Comparison of ENCODE assay signal across 10 cellular contexts in the genomic region with DNA sequence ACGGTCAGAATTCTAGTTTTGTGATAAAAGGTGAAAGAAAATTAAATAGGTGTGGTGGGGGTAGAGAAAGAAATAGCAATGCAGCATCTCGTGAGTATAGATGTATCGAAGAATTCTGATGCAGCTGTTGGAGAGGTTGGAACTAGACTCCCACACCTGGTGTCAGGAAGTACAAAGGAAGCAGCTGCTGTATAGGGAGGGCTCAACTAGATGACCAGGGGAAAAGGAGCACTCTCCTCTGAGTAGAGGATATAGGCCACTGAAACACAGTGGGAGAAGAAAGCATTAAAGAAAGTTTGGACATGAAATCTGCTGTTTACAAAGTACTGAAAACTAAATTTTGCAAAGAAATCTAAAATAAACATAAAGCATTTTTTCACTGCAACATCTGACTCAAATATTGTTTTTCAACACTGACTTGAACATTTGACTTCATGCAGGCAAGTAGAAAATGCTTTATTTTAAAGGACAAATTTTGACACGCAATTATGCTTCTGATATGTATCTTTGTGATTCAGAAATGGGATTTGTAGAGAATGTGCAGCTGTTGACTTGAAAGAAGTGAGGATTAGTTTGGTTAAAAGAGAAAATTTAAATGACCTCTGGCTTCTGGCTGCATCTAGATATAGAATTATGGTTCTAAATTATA.
DNase-seq lines count a peak whose midpoint lies in the region; ATAC-seq, FAIRE-seq and TF ChIP-seq lines count a peak whose summit lies in the region.
"Had no signal": no experiment of that assay in that cellular context is flagged by ENCODE, and none has a peak within 500 bp of the region (broad histone marks: within the 10 kb centered on the region; RNA-seq: fewer than 3 reads in every experiment).

No MANE protein-coding gene starts in this region.

- H3K9me3 Mint-ChIP-seq in activated T-helper 2 cell treated with anti-CD3 and anti-CD28 coated beads, Interferon-gamma antibody, Interleukin-2, Interleukin-4, amounts not matched to agents 10 μg/mL and 5 μg/mL and 100 μg/mL, durations not matched to agents 14 hours and 24 hours and 36 hours: no peaks in the 10 kb centered on the region

- H3K4me1 Mint-ChIP-seq in activated T-helper 2 cell treated with anti-CD3 and anti-CD28 coated beads, Interferon-gamma antibody, Interleukin-2, Interleukin-4, amounts not matched to agents 10 μg/mL and 5 μg/mL and 100 μg/mL, durations not matched to agents 14 hours and 24 hours and 36 hours (ENCODE audit: low read depth): peaks cover 2% of the 10 kb centered on the region

- peak; percentile 28 for ATAC-seq in GM19467 (IDR thresholded peaks at IDR 0.05; ENCODE audit: unreplicated experiment)
- peak; percentile 3 for ATAC-seq in HG03095 (IDR thresholded peaks at IDR 0.05; ENCODE audit: unreplicated experiment)

- no peaks in the 10 kb centered on the region for H3K36me3 Mint-ChIP-seq in activated T-helper 2 cell treated with anti-CD3 and anti-CD28 coated beads, Interferon-gamma antibody, Interleukin-2, Interleukin-4, amounts not matched to agents 10 μg/mL and 5 μg/mL and 100 μg/mL, durations not matched to agents 14 hours and 24 hours and 36 hours (ENCODE audit: low read depth)

- H3K27ac Mint-ChIP-seq in activated T-helper 2 cell treated with anti-CD3 and anti-CD28 coated beads, Interferon-gamma antibody, Interleukin-2, Interleukin-4, amounts not matched to agents 10 μg/mL and 5 μg/mL and 100 μg/mL, durations not matched to agents 14 hours and 24 hours and 36 hours: no peak overlapping the region

- no peak for TF ChIP-seq CTCF in D721Med (IDR thresholded peaks at IDR 0.05; ENCODE audit: insufficient read depth, missing control alignments)

- FAIRE-seq in D721Med (lab: Jason Lieb, UNC): no peak

- no peaks in the 10 kb centered on the region for H3K27me3 Mint-ChIP-seq in activated T-helper 2 cell treated with anti-CD3 and anti-CD28 coated beads, Interferon-gamma antibody, Interleukin-2, Interleukin-4, amounts not matched to agents 10 μg/mL and 5 μg/mL and 100 μg/mL, durations not matched to agents 14 hours and 24 hours and 36 hours (ENCODE audit: low read depth)

- no peak overlapping the region for H3K4me3 Mint-ChIP-seq in activated T-helper 2 cell treated with anti-CD3 and anti-CD28 coated beads, Interferon-gamma antibody, Interleukin-2, Interleukin-4, amounts not matched to agents 10 μg/mL and 5 μg/mL and 100 μg/mL, durations not matched to agents 14 hours and 24 hours and 36 hours (ENCODE audit: low read depth)

- H3K4me3 ChIP-seq in GM08714 (ENCODE audit: low read length): peak overlapping the region; percentile 45; the same call in 1 of the 2 replicates

- DNase-seq in SHP77 treated with DMSO at 0.1 percent for 48 hours (lab: John Stamatoyannopoulos, UW): peak; percentile 33
- DNase-seq in activated gamma-delta T cell treated with Interleukin-2 at 50 U/mL for 16 hours: no peak
- no peak for DNase-seq in activated T-helper 2 cell treated with anti-CD3 and anti-CD28 coated beads, Interferon-gamma antibody, Interleukin-2, Interleukin-4, amounts not matched to agents 10 μg/mL and 5 μg/mL and 100 μg/mL, durations not matched to agents 14 hours and 24 hours and 36 hours (ENCODE audit: low spot score)
- no peak for DNase-seq in D721Med (ENCODE audit: insufficient read length, low spot score)
- no peak for DNase-seq in posterior cingulate gyrus
- DNase-seq: BE2C, occipital lobe had no signal

- intact Hi-C loops in activated T-helper 2 cell treated with anti-CD3 and anti-CD28 coated beads, Interferon-gamma antibody, Interleukin-2, Interleukin-4, amounts not matched to agents 10 μg/mL and 5 μg/mL and 100 μg/mL, durations not matched to agents 14 hours and 24 hours and 36 hours (cut with micrococcal nuclease): no loop called here
- intact Hi-C loops in posterior cingulate gyrus (cut with DNase I): no loop called here
